1 cellular context compared by ENCODE assay signal in the genomic region with DNA sequence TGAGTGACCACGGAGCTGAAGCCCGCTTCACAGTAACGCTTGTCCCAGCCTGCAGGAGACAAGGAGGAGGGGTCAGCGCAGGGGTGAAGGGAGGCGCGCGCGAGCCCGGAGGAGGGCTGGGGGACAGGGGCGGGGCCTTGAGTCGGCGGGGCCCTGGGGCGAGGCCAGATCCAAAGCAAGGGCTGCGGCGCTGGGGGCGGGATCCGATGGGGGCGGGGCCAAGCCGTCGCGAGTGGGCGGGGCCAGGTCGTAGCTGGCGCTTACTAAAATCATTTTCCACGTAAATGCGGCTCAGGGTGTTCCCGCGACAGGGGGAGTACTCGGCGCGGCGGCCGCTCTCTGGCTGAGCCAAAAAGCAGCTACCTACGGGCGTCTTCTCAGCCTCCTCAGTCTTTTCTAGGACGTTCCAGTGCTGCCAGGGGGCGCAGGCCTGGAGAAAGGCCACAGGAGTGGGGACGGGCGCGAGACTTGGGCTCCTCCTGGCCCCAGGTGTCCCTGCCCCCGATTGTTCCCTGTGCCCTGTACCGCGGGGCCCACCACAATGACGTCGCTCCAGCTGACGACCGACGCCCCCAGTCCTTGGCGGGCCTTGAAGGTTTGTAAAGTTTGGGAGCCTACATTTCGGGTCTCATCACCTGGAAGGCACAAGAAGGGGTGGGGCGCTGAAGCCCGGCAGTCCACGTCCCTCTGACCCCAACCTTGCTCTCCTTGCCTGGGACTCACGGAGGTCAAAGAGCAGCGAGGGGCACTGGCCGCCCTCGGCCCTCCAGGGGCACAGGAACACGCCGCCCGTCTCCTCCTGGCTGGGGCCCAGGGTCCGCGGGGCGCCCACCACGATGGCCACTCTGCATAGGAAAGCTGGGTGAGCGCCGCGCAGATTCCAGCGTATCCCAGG.
TF ChIP-seq lines count a peak whose summit lies in the region.

No MANE protein-coding gene starts in this region.

TF ChIP-seq in GM12878, 131 proteins besides CTCF, POLR2A, EP300 and RAD21:
- no peak for TF ChIP-seq NBN (IDR thresholded peaks at IDR 0.05)
- peak; percentile 17; the same call in 1 of the 2 replicates for TF ChIP-seq PAX5 (IDR thresholded peaks at IDR 0.05; ENCODE audit: borderline replicate concordance, low read depth, low read length)
- TF ChIP-seq CREB1 (IDR thresholded peaks at IDR 0.05; ENCODE audit: low read depth): 0 out of 2 replicates have a peak, but pooled peaks have one; percentile 17
- TF ChIP-seq SMC3 (IDR thresholded peaks at IDR 0.05; ENCODE audit: borderline replicate concordance, low read length): peak; percentile 9; the same call in 1 of the 2 replicates
- no peak for TF ChIP-seq TARDBP (IDR thresholded peaks at IDR 0.05; ENCODE audit: borderline replicate concordance)
- TF ChIP-seq EGR1 (IDR thresholded peaks at IDR 0.05; ENCODE audit: borderline replicate concordance in 1 of 2, low read depth in 2 of 2, low read length in 2 of 2): 0 out of 3 replicates have a peak, but pooled peaks of 1 of the 2 experiments have one; percentile 16
